Comparison of ENCODE assay signal across 1 cellular context in genomic region chr5:56257010-56257409, GRCh38.
TF ChIP-seq lines count a peak whose summit lies in the region.

No MANE protein-coding gene starts in this region.

TF ChIP-seq in K562, 482 proteins besides CTCF, POLR2A, EP300 and RAD21 (continued from another document):
- TF ChIP-seq CLOCK (CRISPR knock-in tag; IDR thresholded peaks at IDR 0.05; ENCODE audit: borderline replicate concordance), result no peak
- no peak for TF ChIP-seq SMARCB1 (IDR thresholded peaks at IDR 0.05; ENCODE audit: insufficient read length, low read depth)
- TF ChIP-seq THRB (CRISPR knock-in tag; conservative IDR thresholded peaks at IDR 0.05), result peak; percentile 58; the same call in 1 of the 2 replicates
- TF ChIP-seq BCOR (IDR thresholded peaks at IDR 0.05), result peak; percentile 26; the same call in 1 of the 2 replicates
- TF ChIP-seq ETS2 (tag; IDR thresholded peaks at IDR 0.05; ENCODE audit: borderline replicate concordance, poor library complexity, severe bottlenecking), result no peak
- TF ChIP-seq SMARCE1 (IDR thresholded peaks at IDR 0.05), result peak; percentile 37; the same call in 1 of the 2 replicates
- peak; percentile 85; the same call in 1 of the 2 replicates for TF ChIP-seq TRIM25 (IDR thresholded peaks at IDR 0.05; ENCODE audit: borderline replicate concordance)
- TF ChIP-seq ZNF512 (tag; IDR thresholded peaks at IDR 0.05), result peak; percentile 95
- TF ChIP-seq CBFA2T3 (IDR thresholded peaks at IDR 0.05), result peak; percentile 3; the same call in 1 of the 2 replicates
- no peak for TF ChIP-seq HNRNPH1 (optimal IDR thresholded peaks at IDR 0.05; ENCODE audit: low read depth, low read length)
- peak; percentile 28; the same call in 1 of the 2 replicates for TF ChIP-seq MTA2 (IDR thresholded peaks at IDR 0.05; ENCODE audit: low read depth)
- no peak for TF ChIP-seq ZNF407 (IDR thresholded peaks at IDR 0.05; ENCODE audit: low read depth)
